In genomic region chr18:27599202-27599829, GRCh38 we compare ENCODE assay signal across 8 cellular contexts.
A peak's percentile ranks its signal among the peaks of the same experiment; 100 is the strongest.
DNase-seq lines count a peak whose midpoint lies in the region; ATAC-seq and TF ChIP-seq lines count a peak whose summit lies in the region.

No MANE protein-coding gene starts in this region.

- H3K27ac ChIP-seq in IMR-90 (ENCODE audit: insufficient read depth, low read length): no peak overlapping the region
- H3K27ac ChIP-seq in PC-9: no peak overlapping the region

- no peak overlapping the region for H3K9ac ChIP-seq in IMR-90 (ENCODE audit: low read depth, low read length)

- H3K27ac Mint-ChIP-seq in activated CD4-positive, alpha-beta T cell treated with anti-CD3 and anti-CD28 coated beads for 36 hours: no peak overlapping the region

- no peak overlapping the region for H3K18ac ChIP-seq in IMR-90 (ENCODE audit: low read depth, low read length)

- H3K36me3 Mint-ChIP-seq in activated CD4-positive, alpha-beta T cell treated with anti-CD3 and anti-CD28 coated beads for 36 hours (ENCODE audit: low read depth): no peaks in the 10 kb centered on the region

- H2BK120ac ChIP-seq in IMR-90 (ENCODE audit: low read depth, low read length): no peak overlapping the region

- no peaks in the 10 kb centered on the region for H3K27me3 Mint-ChIP-seq in activated CD4-positive, alpha-beta T cell treated with anti-CD3 and anti-CD28 coated beads for 36 hours

- H3K27me3 ChIP-seq in IMR-90 (ENCODE audit: control insufficient read depth, insufficient read depth, low read length) (no peaks in the 10 kb centered on the region), PC-9 (ENCODE audit: insufficient read depth, low read depth) (no peaks in the 10 kb centered on the region)

- no peak overlapping the region for H3K4ac ChIP-seq in IMR-90 (ENCODE audit: low read depth, low read length)

- no peak for TF ChIP-seq POLR2A in IMR-90 (IDR thresholded peaks at IDR 0.05; ENCODE audit: low read depth, low read length)

- H3K4me2 ChIP-seq in IMR-90 (ENCODE audit: low read depth, low read length) (no peak overlapping the region), PC-9 (no peak overlapping the region)

- POLR2A ChIA-PET in activated CD4-positive, alpha-beta T cell treated with anti-CD3 and anti-CD28 coated beads for 36 hours (lab: Charles Lee): no interaction called here
- POLR2A ChIA-PET in IMR-90 (lab: Charles Lee; ENCODE audit: unreplicated experiment): no interaction called here
- POLR2A ChIA-PET in PC-9 (lab: Charles Lee; ENCODE audit: unreplicated experiment): no interaction called here

- no peak overlapping the region for H2AK5ac ChIP-seq in IMR-90 (ENCODE audit: low read depth, low read length)

- DNase-seq in activated CD4-positive, alpha-beta T cell treated with anti-CD3 and anti-CD28 coated beads for 36 hours: peak; percentile 57
- DNase-seq in activated CD4-positive, alpha-beta T cell treated with anti-CD3 and anti-CD28 coated beads for 1 hour: no peak
- DNase-seq in IMR-90 (peak; percentile 28), PC-9 (no peak), ecto neural progenitor cell (ENCODE audit: low spot score) (peak; percentile 58), middle frontal gyrus (ENCODE audit: extremely low spot score, low spot score) (peak; percentile 27)

- no peak overlapping the region for H2AFZ ChIP-seq in IMR-90 (replicated peaks; ENCODE audit: low read length, poor library complexity)
- no peak overlapping the region for H2AFZ ChIP-seq in PC-9

- no peak overlapping the region for H2AK9ac ChIP-seq in IMR-90 (replicated peaks; ENCODE audit: low read depth, low read length, poor library complexity)

- dilution Hi-C loops in IMR-90 (cut with HindIII; ENCODE audit: low sequenced_read_pairs, unreplicated experiment): no loop called here

- H3F3A ChIP-seq in PC-9 (ENCODE audit: insufficient read depth, low read depth): no peaks in the 10 kb centered on the region

- H3K56ac ChIP-seq in IMR-90 (ENCODE audit: extremely low read depth, insufficient read depth, low read length): no peak overlapping the region

- intact Hi-C loops in activated CD4-positive, alpha-beta T cell treated with anti-CD3 and anti-CD28 coated beads for 36 hours (cut with DNase I, micrococcal nuclease): loop anchor here (2.0 to 10.0 kb wide), 3 partner anchors 235 to 977 kb away; no protein-coding TSS in a partner anchor
- intact Hi-C loops in IMR-90 (cut with micrococcal nuclease) (loop anchor here (2.0 to 10.0 kb wide), 2 partner anchors 581 to 1195 kb away; no protein-coding TSS in a partner anchor), PC-9 (cut with micrococcal nuclease; ENCODE audit: unreplicated experiment) (loop anchor here (1.0 to 10.0 kb wide), 3 partner anchors 235 to 1295 kb away; no protein-coding TSS in a partner anchor)

- no peak overlapping the region for H4K5ac ChIP-seq in IMR-90 (ENCODE audit: low read depth, low read length)

- H3K79me1 ChIP-seq in IMR-90 (ENCODE audit: low read depth in 1 of 2, low read length in 2 of 2): no peaks in the 10 kb centered on the region

- no peak overlapping the region for H4K8ac ChIP-seq in IMR-90 (ENCODE audit: low read depth in 2 of 2, low read length in 2 of 2)

- in situ Hi-C loops in IMR-90 (cut with MboI; ENCODE audit: low sequenced_read_pairs): loop anchor here (10.0 kb wide), 1 partner anchor 1295 kb away; no protein-coding TSS in a partner anchor

- H3K36me3 ChIP-seq in IMR-90 (ENCODE audit: control insufficient read depth, insufficient read depth, low read length) (no peaks in the 10 kb centered on the region), PC-9 (ENCODE audit: low read depth) (no peaks in the 10 kb centered on the region)

- peak; percentile 74 for TF ChIP-seq CTCF in IMR-90 (conservative IDR thresholded peaks at IDR 0.05; ENCODE audit: low read depth, low read length)
- TF ChIP-seq CTCF in PC-9 (conservative IDR thresholded peaks at IDR 0.05): peak; percentile 76

- no peak overlapping the region for H2BK20ac ChIP-seq in IMR-90 (ENCODE audit: low read depth, low read length)

- BruUV-seq in IMR-90 (replicated peaks; lab: Mats Ljungman, UMichigan): no TSS peak
- BruUV-seq in PC-9 (replicated peaks; lab: Mats Ljungman, UMichigan): no TSS peak

- no peaks in the 10 kb centered on the region for H3K79me2 ChIP-seq in PC-9 (ENCODE audit: low read depth)

- H2BK15ac ChIP-seq in IMR-90 (ENCODE audit: low read depth, low read length): no peak overlapping the region

- no peak overlapping the region for H3K14ac ChIP-seq in IMR-90 (replicated peaks; ENCODE audit: low read depth, low read length)

- peak; percentile 56 for TF ChIP-seq RAD21 in IMR-90 (IDR thresholded peaks at IDR 0.05; ENCODE audit: low read length)

- no peaks in the 10 kb centered on the region for H3K9me2 ChIP-seq in PC-9 (ENCODE audit: insufficient read depth)

- H3K4me3 ChIP-seq in IMR-90 (ENCODE audit: insufficient read depth, low read depth, low read length): no peak overlapping the region
- H3K4me3 ChIP-seq in PC-9: no peak overlapping the region

- no CpG with 5 or more reads among the region's 1 CpG for WGBS in IMR-90 (ENCODE audit: extremely low coverage in 2 of 2, insufficient read length in 1 of 2), 2 experiments

- no peak for ATAC-seq in activated CD4-positive, alpha-beta T cell treated with anti-CD3 and anti-CD28 coated beads for 36 hours
- peak; percentile 73 for ATAC-seq in GM21423 (IDR thresholded peaks at IDR 0.05; ENCODE audit: unreplicated experiment)
- peak; percentile 65 for ATAC-seq in IMR-90 (ENCODE audit: low read depth)
- ATAC-seq in HG02840 (IDR thresholded peaks at IDR 0.05; ENCODE audit: low FRiP score, unreplicated experiment): no peak

- H3K4me3 Mint-ChIP-seq in activated CD4-positive, alpha-beta T cell treated with anti-CD3 and anti-CD28 coated beads for 36 hours: no peak overlapping the region

- no peaks in the 10 kb centered on the region for H3K9me3 Mint-ChIP-seq in activated CD4-positive, alpha-beta T cell treated with anti-CD3 and anti-CD28 coated beads for 36 hours (ENCODE audit: low read depth)

- CTCF ChIA-PET in activated CD4-positive, alpha-beta T cell treated with anti-CD3 and anti-CD28 coated beads for 36 hours (lab: Charles Lee): interaction anchor here (0.6 to 0.8 kb wide), 2 partner anchors 10 to 438 kb away, joined by 3 read pairs; no protein-coding TSS in a partner anchor
- CTCF ChIA-PET in IMR-90 (lab: Yijun Ruan, JAX) (interaction anchor here (0.7 to 1.4 kb wide), 5 partner anchors 13 to 1291 kb away, joined by 3 to 5 read pairs (median 3); no protein-coding TSS in a partner anchor), PC-9 (lab: Charles Lee) (interaction anchor here (0.6 kb wide), 1 partner anchor 593 kb away, joined by 3 read pairs; no protein-coding TSS in a partner anchor)

- no peaks in the 10 kb centered on the region for H3K9me3 ChIP-seq in IMR-90 (ENCODE audit: control insufficient read depth, insufficient read depth, low read length)
- no peaks in the 10 kb centered on the region for H3K9me3 ChIP-seq in PC-9 (ENCODE audit: insufficient read depth, low read depth)

- no peaks in the 10 kb centered on the region for H3K9me1 ChIP-seq in IMR-90 (ENCODE audit: insufficient read depth, low read length)

- no peak overlapping the region for H2BK5ac ChIP-seq in IMR-90 (ENCODE audit: low read depth, low read length, poor library complexity, severe bottlenecking)

- H3K4me1 Mint-ChIP-seq in activated CD4-positive, alpha-beta T cell treated with anti-CD3 and anti-CD28 coated beads for 36 hours: no peaks in the 10 kb centered on the region

- H3K4me1 ChIP-seq in IMR-90 (ENCODE audit: control insufficient read depth, insufficient read depth, low read length) (no peaks in the 10 kb centered on the region), PC-9 (replicated peaks; ENCODE audit: insufficient read depth) (no peaks in the 10 kb centered on the region)

- H4K91ac ChIP-seq in IMR-90 (ENCODE audit: insufficient read depth, low read depth, low read length): no peak overlapping the region

- no peak overlapping the region for H3K23ac ChIP-seq in IMR-90 (ENCODE audit: low read depth, low read length)

- H4K20me1 ChIP-seq in IMR-90 (ENCODE audit: insufficient read depth, low read length): no peaks in the 10 kb centered on the region
- H4K20me1 ChIP-seq in PC-9 (ENCODE audit: insufficient read depth): no peaks in the 10 kb centered on the region

TF ChIP-seq in IMR-90, 13 proteins besides CTCF, POLR2A, EP300 and RAD21:
- TF ChIP-seq SMC3 (IDR thresholded peaks at IDR 0.05; ENCODE audit: low read depth, low read length) (peak; percentile 50), MXI1 (IDR thresholded peaks at IDR 0.05; ENCODE audit: borderline replicate concordance, low read depth, low read length) (no peak), RCOR1 (IDR thresholded peaks at IDR 0.05; ENCODE audit: insufficient replicate concordance, low read length) (no peak), RFX5 (IDR thresholded peaks at IDR 0.05; ENCODE audit: low read depth, low read length) (no peak)

Comparison
In these comparisons a context has a peak if more than half of its experiments do, and no peak if none do; other contexts are left out.
1. DNase-seq: peak in activated CD4-positive, alpha-beta T cell treated with anti-CD3 and anti-CD28 coated beads for 36 hours (single experiment), IMR-90 (single experiment), ecto neural progenitor cell (single experiment) and middle frontal gyrus (single experiment); none in activated CD4-positive, alpha-beta T cell treated with anti-CD3 and anti-CD28 coated beads for 1 hour (single experiment) and PC-9 (0 of 2).
2. ATAC-seq: peak in GM21423 (single experiment) and IMR-90 (single experiment); none in activated CD4-positive, alpha-beta T cell treated with anti-CD3 and anti-CD28 coated beads for 36 hours (single experiment) and HG02840 (single experiment).